ENCODE assay signal across 27 cellular contexts in the genomic region with DNA sequence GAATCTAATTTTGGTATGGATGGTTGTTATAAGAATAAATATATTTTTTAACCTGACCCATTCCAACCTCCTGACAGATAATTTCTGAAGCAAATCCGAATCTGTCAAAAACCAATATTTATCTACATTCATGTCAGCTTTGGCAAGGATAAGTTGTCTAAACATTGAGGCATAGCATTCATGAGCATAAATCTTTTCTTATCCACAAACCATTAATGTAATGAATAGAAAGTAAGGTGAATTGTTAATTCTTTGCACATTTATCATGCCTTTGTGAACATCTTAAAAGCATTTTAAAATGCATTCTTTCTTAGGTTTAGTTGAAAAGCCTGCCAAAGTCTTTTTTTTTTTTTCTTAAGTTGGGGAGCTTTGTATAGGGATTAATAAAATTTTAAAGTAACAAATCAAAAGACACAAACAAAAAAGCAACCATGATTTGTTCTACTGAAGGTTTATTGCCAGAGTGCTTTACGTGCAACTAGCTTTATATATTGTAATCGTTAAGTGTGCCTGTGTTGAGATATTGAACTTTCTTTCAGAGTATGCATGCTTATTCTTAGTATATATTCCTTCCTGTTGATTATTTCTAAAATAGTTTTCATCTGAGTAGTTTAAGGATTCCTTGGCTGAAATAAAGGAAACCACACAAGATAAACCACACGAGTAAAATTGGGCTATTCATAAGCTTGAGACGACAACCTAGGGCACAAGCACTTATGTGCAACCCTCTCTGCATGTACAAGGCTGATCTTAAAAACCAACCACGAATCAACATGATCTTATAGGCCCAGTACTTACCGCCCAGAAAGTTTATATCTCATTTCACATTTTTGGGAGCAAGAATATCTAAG.
DNase-seq lines count a peak whose midpoint lies in the region; ATAC-seq and TF ChIP-seq lines count a peak whose summit lies in the region.
"Had no signal": no experiment of that assay in that cellular context is flagged by ENCODE, and none has a peak within 500 bp of the region (broad histone marks: within the 10 kb centered on the region; RNA-seq: fewer than 3 reads in every experiment).

No MANE protein-coding gene starts in this region.

- H3K9me3 ChIP-seq in Peyer's patch, result no peaks in the 10 kb centered on the region
- H3K9me3 ChIP-seq in left ventricle myocardium inferior (replicated peaks), result no peaks in the 10 kb centered on the region
- H3K9me3 ChIP-seq: stomach had no signal

- peak overlapping the region; percentile 59 for H3K27ac Mint-ChIP-seq in HFFc6
- H3K27ac Mint-ChIP-seq: activated CD4-positive, alpha-beta T cell treated with anti-CD3 and anti-CD28 coated beads for 36 hours; activated naive CD4-positive, alpha-beta T cell treated with anti-CD3 and anti-CD28 coated beads, Interleukin-2, amount 10 ng/mL, durations not matched to agents 7 days and 5 days; activated T-cell treated with anti-CD3 and anti-CD28 coated beads, Interleukin-2, amount 50 U/mL, for 72 hours; CD14-positive monocyte; naive thymus-derived CD4-positive, alpha-beta T cell; T-cell had no signal

- H3K4me3 ChIP-seq in AG04449 (ENCODE audit: low read depth, low read length) (no peak overlapping the region), Peyer's patch (no peak overlapping the region), left ventricle myocardium inferior (no peak overlapping the region)
- H3K4me3 ChIP-seq: stomach had no signal

- intact Hi-C loops in left ventricle myocardium inferior (cut with micrococcal nuclease), result no loop called here

- H3K36me3 Mint-ChIP-seq in HFFc6 (ENCODE audit: low read depth), result no peaks in the 10 kb centered on the region; the same call in 1 of the 2 replicates
- H3K36me3 Mint-ChIP-seq: activated naive CD4-positive, alpha-beta T cell treated with anti-CD3 and anti-CD28 coated beads, Interleukin-2, amount 10 ng/mL, durations not matched to agents 7 days and 5 days; CD14-positive monocyte; T-cell had no signal

- no peak for TF ChIP-seq POLR2A in Peyer's patch (IDR thresholded peaks at IDR 0.05)

- H3K4me1 ChIP-seq in Peyer's patch (no peaks in the 10 kb centered on the region), left ventricle myocardium inferior (no peaks in the 10 kb centered on the region)
- H3K4me1 ChIP-seq: stomach had no signal

- no peaks in the 10 kb centered on the region for H3K27me3 Mint-ChIP-seq in HFFc6 (ENCODE audit: insufficient read depth)
- H3K27me3 Mint-ChIP-seq: activated CD4-positive, alpha-beta T cell treated with anti-CD3 and anti-CD28 coated beads for 36 hours; activated naive CD4-positive, alpha-beta T cell treated with anti-CD3 and anti-CD28 coated beads, Interleukin-2, amount 10 ng/mL, durations not matched to agents 7 days and 5 days; naive thymus-derived CD4-positive, alpha-beta T cell; T-cell had no signal

- CTCF ChIA-PET in AG04449 (lab: Yijun Ruan, JAX), result no interaction called here

- H3K9me3 Mint-ChIP-seq in HFFc6, result no peaks in the 10 kb centered on the region

- POLR2A ChIA-PET in AG04449 (lab: Yijun Ruan, JAX), result interaction anchor here (1.3 kb wide), 1 partner anchor 70 kb away, joined by 4 read pairs; no protein-coding TSS in a partner anchor

- H3K36me3 ChIP-seq in Peyer's patch (no peaks in the 10 kb centered on the region), left ventricle myocardium inferior (no peaks in the 10 kb centered on the region)
- H3K36me3 ChIP-seq: stomach had no signal

- no peak for TF ChIP-seq CTCF in AG04449 (IDR thresholded peaks at IDR 0.05; ENCODE audit: insufficient read depth, low read length, missing control alignments)
- TF ChIP-seq CTCF in HFFc6 (IDR thresholded peaks at IDR 0.05), result no peak
- no peak for TF ChIP-seq CTCF in Peyer's patch (IDR thresholded peaks at IDR 0.05)
- TF ChIP-seq CTCF in left ventricle myocardium inferior (IDR thresholded peaks at IDR 0.05; ENCODE audit: borderline replicate concordance), result no peak

- no peaks in the 10 kb centered on the region for H3K27me3 ChIP-seq in Peyer's patch
- no peaks in the 10 kb centered on the region for H3K27me3 ChIP-seq in left ventricle myocardium inferior (ENCODE audit: low read depth)
- H3K27me3 ChIP-seq: stomach had no signal

- DNase-seq in AG04449 (ENCODE audit: low read depth, low spot score) (peak; percentile 16), HFFc6 (peak; percentile 48), astrocyte of the hippocampus (ENCODE audit: low read depth, low spot score) (peak; percentile 69), iris pigment epithelial cell (ENCODE audit: low read depth) (peak; percentile 57), GF-D8 (lab: John Stamatoyannopoulos, UW) (no peak), Peyer's patch (no peak), left ventricle myocardium inferior (no peak)
- DNase-seq: activated CD4-positive, alpha-beta T cell treated with anti-CD3 and anti-CD28 coated beads for 36 hours; activated naive CD4-positive, alpha-beta T cell treated with anti-CD3 and anti-CD28 coated beads, Interleukin-2, amount 10 ng/mL, durations not matched to agents 7 days and 5 days; activated T-cell treated with anti-CD3 and anti-CD28 coated beads, Interleukin-2, amount 50 U/mL, for 72 hours; anterior cingulate cortex; cerebellar nuclear complex; HCEC 1CT; mesendoderm; naive thymus-derived CD4-positive, alpha-beta T cell; NCI-H1048; NCI-H1930; NCI-H774; OCI-M1; retina; Right ventricle myocardium superior; stomach; T-cell; trophoblast cell had no signal

- ATAC-seq in GM18517 (IDR thresholded peaks at IDR 0.05; ENCODE audit: unreplicated experiment), result no peak
- ATAC-seq: activated CD4-positive, alpha-beta T cell treated with anti-CD3 and anti-CD28 coated beads for 36 hours; activated T-cell treated with anti-CD3 and anti-CD28 coated beads, Interleukin-2, amount 50 U/mL, for 72 hours; naive thymus-derived CD4-positive, alpha-beta T cell; T-cell had no signal

- peaks cover 44% of the 10 kb centered on the region for H3K4me1 Mint-ChIP-seq in HFFc6 (ENCODE audit: low read depth)
- H3K4me1 Mint-ChIP-seq: activated CD4-positive, alpha-beta T cell treated with anti-CD3 and anti-CD28 coated beads for 36 hours; activated naive CD4-positive, alpha-beta T cell treated with anti-CD3 and anti-CD28 coated beads, Interleukin-2, amount 10 ng/mL, durations not matched to agents 7 days and 5 days; CD14-positive monocyte; naive thymus-derived CD4-positive, alpha-beta T cell; T-cell had no signal

- peak overlapping the region; percentile 68 for H3K4me3 Mint-ChIP-seq in HFFc6
- H3K4me3 Mint-ChIP-seq: activated CD4-positive, alpha-beta T cell treated with anti-CD3 and anti-CD28 coated beads for 36 hours; activated naive CD4-positive, alpha-beta T cell treated with anti-CD3 and anti-CD28 coated beads, Interleukin-2, amount 10 ng/mL, durations not matched to agents 7 days and 5 days; activated T-cell treated with anti-CD3 and anti-CD28 coated beads, Interleukin-2, amount 50 U/mL, for 72 hours; CD14-positive monocyte; naive thymus-derived CD4-positive, alpha-beta T cell; T-cell had no signal

- H3K27ac ChIP-seq in Peyer's patch (no peak overlapping the region), left ventricle myocardium inferior (replicated peaks) (no peak overlapping the region)
- H3K27ac ChIP-seq: KMS-11, stomach had no signal

Comparison
In these comparisons a context has a peak if more than half of its experiments do, and no peak if none do; other contexts are left out.
1. DNase-seq: peak in AG04449 (single experiment), HFFc6 (single experiment), astrocyte of the hippocampus (single experiment) and iris pigment epithelial cell (single experiment); none in GF-D8 (single experiment), Peyer's patch (0 of 3) and left ventricle myocardium inferior (single experiment).